ENCODE assay signal across 34 cellular contexts in genomic region chr7:140017543-140017942, GRCh38.
"Had no signal": no experiment of that assay in that cellular context is flagged by ENCODE, and none has a peak within 500 bp of the region (broad histone marks: within the 10 kb centered on the region; RNA-seq: fewer than 3 reads in every experiment).

No MANE protein-coding gene starts in this region.

- H3K4me1 Mint-ChIP-seq: activated CD4-positive, alpha-beta T cell treated with anti-CD3 and anti-CD28 coated beads, Interleukin-2, amount 10 ng/mL, durations not matched to agents 24 days and 14 days had no signal

- H3K36me3 ChIP-seq: breast epithelium, pancreas, prostate gland, transverse colon, uterus, WERI-Rb-1 had no signal

- H3K27ac ChIP-seq: breast epithelium, esophagus squamous epithelium, left lung, pancreas, prostate gland, testis, transverse colon, uterus, WERI-Rb-1 had no signal

- H3K4me2 ChIP-seq: smooth muscle cell had no signal

- H3K4me1 ChIP-seq: breast epithelium, esophagus squamous epithelium, left lung, pancreas, prostate gland, testis, transverse colon, uterus had no signal

- H3K27me3 Mint-ChIP-seq: activated CD4-positive, alpha-beta memory T cell treated with anti-CD3 and anti-CD28 coated beads for 36 hours; activated CD4-positive, alpha-beta T cell treated with anti-CD3 and anti-CD28 coated beads, Interleukin-2, amount 10 ng/mL, durations not matched to agents 24 days and 14 days; dendritic cell treated with granulocyte-macrophage colony-stimulating factor and Interleukin-4, amounts not matched to agents 40 ng/mL and 50 ng/mL, for 4 days had no signal

- H3K36me3 Mint-ChIP-seq: activated CD4-positive, alpha-beta memory T cell treated with anti-CD3 and anti-CD28 coated beads for 36 hours had no signal

- ATAC-seq: left lung, mucosa of descending colon, pancreas had no signal

- H3K4me3 Mint-ChIP-seq: activated CD4-positive, alpha-beta memory T cell treated with anti-CD3 and anti-CD28 coated beads for 36 hours; activated CD4-positive, alpha-beta T cell treated with anti-CD3 and anti-CD28 coated beads, Interleukin-2, amount 10 ng/mL, durations not matched to agents 24 days and 14 days; activated T-helper 1 cell treated with anti-CD3 and anti-CD28 coated beads, Interleukin-12 subunit alpha, Interleukin-12 subunit beta, Interleukin-2, Interleukin-4 antibody, amounts not matched to agents 30 ng/mL and 10 ng/mL and 1 ng/mL, durations not matched to agents 14 hours and 24 hours and 36 hours; dendritic cell treated with granulocyte-macrophage colony-stimulating factor and Interleukin-4, amounts not matched to agents 40 ng/mL and 50 ng/mL, for 4 days; nephron progenitor cell had no signal

- H3K4me3 ChIP-seq: breast epithelium, esophagus squamous epithelium, left lung, lung, mucosa of descending colon, pancreas, prostate gland, smooth muscle cell, testis, transverse colon, uterus had no signal

- H3K9me3 ChIP-seq: breast epithelium, esophagus squamous epithelium, left lung, mucosa of descending colon, pancreas, prostate gland, testis, transverse colon, uterus had no signal

- DNase-seq: activated CD4-positive, alpha-beta memory T cell treated with anti-CD3 and anti-CD28 coated beads for 36 hours; activated CD4-positive, alpha-beta T cell treated with anti-CD3 and anti-CD28 coated beads, Interleukin-2, amount 10 ng/mL, durations not matched to agents 24 days and 14 days; activated CD4-positive, CD25-positive, alpha-beta regulatory T cell treated with anti-CD3 and anti-CD28 coated beads, Interleukin-2, amount 50 U/mL, for 72 hours; activated CD8-positive, alpha-beta memory T cell treated with anti-CD3 and anti-CD28 coated beads, Interleukin-2, amount 50 U/mL, for 4 hours; activated gamma-delta T cell treated with Interleukin-2 at 50 U/mL for 16 hours; activated naive CD4-positive, alpha-beta T cell treated with anti-CD3 and anti-CD28 coated beads, Interleukin-2, amount 50 U/mL, for 16 hours; activated T-cell treated with anti-CD3 and anti-CD28 coated beads, Interleukin-2, amount 50 U/mL, for 1 hour; amniotic stem cell; central memory CD4-positive, alpha-beta T cell; effector CD4-positive, alpha-beta T cell; esophagus squamous epithelium; foreskin melanocyte; kidney glomerular epithelial cell; left lung; mesendoderm; mucosa of descending colon; nephron progenitor cell; nucleus accumbens; retina; stimulated activated CD4-positive, alpha-beta T cell treated with anti-CD3 and anti-CD28 coated beads, Interleukin-15, amount 100 ng/mL, for 24 hours; stimulated activated CD4-positive, alpha-beta T cell treated with anti-CD3 and anti-CD28 coated beads, Interleukin-2, amount 100 ng/mL, for 24 hours; stimulated activated naive CD4-positive, alpha-beta T cell; T-helper 9 cell; testis; transverse colon; WERI-Rb-1 had no signal

- FAIRE-seq: pancreas had no signal

- H3K27ac Mint-ChIP-seq: activated CD4-positive, alpha-beta memory T cell treated with anti-CD3 and anti-CD28 coated beads for 36 hours; activated CD4-positive, alpha-beta T cell treated with anti-CD3 and anti-CD28 coated beads, Interleukin-2, amount 10 ng/mL, durations not matched to agents 24 days and 14 days; activated T-helper 1 cell treated with anti-CD3 and anti-CD28 coated beads, Interleukin-12 subunit alpha, Interleukin-12 subunit beta, Interleukin-2, Interleukin-4 antibody, amounts not matched to agents 30 ng/mL and 10 ng/mL and 1 ng/mL, durations not matched to agents 14 hours and 24 hours and 36 hours; dendritic cell treated with granulocyte-macrophage colony-stimulating factor and Interleukin-4, amounts not matched to agents 40 ng/mL and 50 ng/mL, for 4 days; nephron progenitor cell had no signal

- H3K27me3 ChIP-seq: breast epithelium, esophagus squamous epithelium, left lung, pancreas, testis, transverse colon, uterus had no signal

- H3K9me3 Mint-ChIP-seq: activated CD4-positive, alpha-beta memory T cell treated with anti-CD3 and anti-CD28 coated beads for 36 hours; activated CD4-positive, alpha-beta T cell treated with anti-CD3 and anti-CD28 coated beads, Interleukin-2, amount 10 ng/mL, durations not matched to agents 24 days and 14 days; activated T-helper 1 cell treated with anti-CD3 and anti-CD28 coated beads, Interleukin-12 subunit alpha, Interleukin-12 subunit beta, Interleukin-2, Interleukin-4 antibody, amounts not matched to agents 30 ng/mL and 10 ng/mL and 1 ng/mL, durations not matched to agents 14 hours and 24 hours and 36 hours; dendritic cell treated with granulocyte-macrophage colony-stimulating factor and Interleukin-4, amounts not matched to agents 40 ng/mL and 50 ng/mL, for 4 days; nephron progenitor cell had no signal
